Comparison of ENCODE assay signal across 22 cellular contexts in genomic region chr17:37043201-37043600, GRCh38.
DNase-seq lines count a peak whose midpoint lies in the region; ATAC-seq and TF ChIP-seq lines count a peak whose summit lies in the region.
"Had no signal": no experiment of that assay in that cellular context is flagged by ENCODE, and none has a peak within 500 bp of the region (broad histone marks: within the 10 kb centered on the region; RNA-seq: fewer than 3 reads in every experiment).

No MANE protein-coding gene starts in this region.

- H3K36me3 Mint-ChIP-seq in naive thymus-derived CD4-positive, alpha-beta T cell = peaks cover 2 to 9% (median 4%) of the 10 kb centered on the region in 5 donors

- POLR2A ChIA-PET in naive thymus-derived CD4-positive, alpha-beta T cell (lab: Charles Lee) = interaction anchor here (0.7 kb wide), 1 partner anchor 87 kb away, joined by 3 read pairs; no protein-coding TSS in a partner anchor

- no peak for ATAC-seq in naive thymus-derived CD4-positive, alpha-beta T cell

- peak overlapping the region; percentile 66 for H3K27ac ChIP-seq in KOPT-K1 (ENCODE audit: low read depth, low read length, poor library complexity, severe bottlenecking)
- no peak overlapping the region for H3K27ac ChIP-seq in naive thymus-derived CD4-positive, alpha-beta T cell (ENCODE audit: low read depth, low read length)
- H3K27ac ChIP-seq: 22Rv1, cardiac muscle cell, epithelial cell of prostate had no signal

- peaks cover 11 to 19% (median 14%) of the 10 kb centered on the region in 7 donors for H3K4me1 Mint-ChIP-seq in naive thymus-derived CD4-positive, alpha-beta T cell

- DNase-seq in NCI-H146 (lab: John Stamatoyannopoulos, UW) (peak; percentile 11), NCI-H146 treated with DMSO at 0.1 percent for 48 hours (lab: John Stamatoyannopoulos, UW; ENCODE audit: unreplicated experiment) (no peak), choroid plexus epithelial cell (ENCODE audit: low read depth) (peak; percentile 44), DMS 273 treated with DMSO at 0.1 percent for 48 hours (lab: John Stamatoyannopoulos, UW) (no peak), NAMALWA (ENCODE audit: low spot score) (no peak), COR-L47 (lab: John Stamatoyannopoulos, UW) (no peak)
- no peak for DNase-seq in naive thymus-derived CD4-positive, alpha-beta T cell
- DNase-seq: dorsolateral prefrontal cortex; foreskin melanocyte; hypothalamus; kidney; NCI-H1092 treated with DMSO at 0.1 percent for 48 hours; NCI-H2107; NCI-H510A treated with DMSO at 0.1 percent for 48 hours; stimulated activated CD4-positive, alpha-beta T cell treated with anti-CD3 and anti-CD28 coated beads, Interleukin-12 subunit alpha, Interleukin-12 subunit beta, amount 100 ng/mL, for 4 hours had no signal

- H3K4me1 ChIP-seq in naive thymus-derived CD4-positive, alpha-beta T cell (ENCODE audit: control insufficient read depth in 2 of 2, insufficient read depth in 2 of 2, low read length in 2 of 2) = no peaks in the 10 kb centered on the region

- H3K27me3 ChIP-seq in naive thymus-derived CD4-positive, alpha-beta T cell (ENCODE audit: control insufficient read depth in 2 of 2, insufficient read depth in 2 of 2, low read length in 2 of 2) = no peaks in the 10 kb centered on the region
- H3K27me3 ChIP-seq: cardiac muscle cell, dorsolateral prefrontal cortex had no signal

- H3K36me3 ChIP-seq in KOPT-K1 (ENCODE audit: insufficient read depth, low read length) = peaks cover 52% of the 10 kb centered on the region
- H3K36me3 ChIP-seq in naive thymus-derived CD4-positive, alpha-beta T cell (ENCODE audit: control insufficient read depth in 2 of 3, insufficient read depth in 3 of 3, low read length in 3 of 3) = peaks cover 0 to 36% (median 3%) of the 10 kb centered on the region in 3 experiments
- H3K36me3 ChIP-seq: cardiac muscle cell had no signal

- H3K27ac Mint-ChIP-seq in naive thymus-derived CD4-positive, alpha-beta T cell = peak overlapping the region in 7 of 9 donors; percentile 6 to 75 (median 47)
- H3K27ac Mint-ChIP-seq: activated T-helper 2 cell treated with anti-CD3 and anti-CD28 coated beads, Interferon-gamma antibody, Interleukin-2, Interleukin-4, amounts not matched to agents 10 μg/mL and 5 μg/mL and 100 μg/mL, durations not matched to agents 14 hours and 24 hours and 36 hours; B cell had no signal

- no peaks in the 10 kb centered on the region for H3K9me3 ChIP-seq in KOPT-K1 (ENCODE audit: insufficient read depth, low read length, poor library complexity, severe bottlenecking)
- no peaks in the 10 kb centered on the region for H3K9me3 ChIP-seq in naive thymus-derived CD4-positive, alpha-beta T cell (ENCODE audit: control insufficient read depth in 2 of 3, low read length in 3 of 3)

- no peak for TF ChIP-seq CTCF in choroid plexus epithelial cell (conservative IDR thresholded peaks at IDR 0.05; ENCODE audit: low read depth, low read length)

- CTCF ChIA-PET in naive thymus-derived CD4-positive, alpha-beta T cell (lab: Charles Lee) = interaction anchor here (0.8 kb wide), 1 partner anchor 440 kb away, joined by 3 read pairs; no protein-coding TSS in a partner anchor

- H3K4me3 ChIP-seq in choroid plexus epithelial cell (ENCODE audit: low read depth, low read length) = no peak overlapping the region
- H3K4me3 ChIP-seq in naive thymus-derived CD4-positive, alpha-beta T cell (ENCODE audit: low read length) = no peak overlapping the region
- H3K4me3 ChIP-seq: cardiac muscle cell, dorsolateral prefrontal cortex, lung had no signal

- H3K9me3 Mint-ChIP-seq in naive thymus-derived CD4-positive, alpha-beta T cell = no peaks in the 10 kb centered on the region
- H3K9me3 Mint-ChIP-seq: activated T-helper 2 cell treated with anti-CD3 and anti-CD28 coated beads, Interferon-gamma antibody, Interleukin-2, Interleukin-4, amounts not matched to agents 10 μg/mL and 5 μg/mL and 100 μg/mL, durations not matched to agents 14 hours and 24 hours and 36 hours had no signal

- H3K27me3 Mint-ChIP-seq in naive thymus-derived CD4-positive, alpha-beta T cell = no peaks in the 10 kb centered on the region
- H3K27me3 Mint-ChIP-seq: B cell had no signal

- intact Hi-C loops in naive thymus-derived CD4-positive, alpha-beta T cell (cut with micrococcal nuclease) = no loop called here

- peak overlapping the region in 1 of 10 donors; percentile 11 for H3K4me3 Mint-ChIP-seq in naive thymus-derived CD4-positive, alpha-beta T cell
- H3K4me3 Mint-ChIP-seq: B cell had no signal

Comparison
In these comparisons a context has a peak if more than half of its experiments do, and no peak if none do; other contexts are left out.
1. DNase-seq: peak in NCI-H146 (single experiment) and choroid plexus epithelial cell (single experiment); none in NCI-H146 treated with DMSO at 0.1 percent for 48 hours (single experiment), naive thymus-derived CD4-positive, alpha-beta T cell (0 of 9), DMS 273 treated with DMSO at 0.1 percent for 48 hours (single experiment), NAMALWA (single experiment) and COR-L47 (single experiment).